Comparison of ENCODE assay signal across 10 cellular contexts in genomic region chr9:101711330-101711941, GRCh38. TPM values are rescaled to one million over a fixed set of nuclear protein-coding genes. Genes with fewer than 3 reads are reported as not detected.
A peak's percentile ranks its signal among the peaks of the same experiment; 100 is the strongest.
DNase-seq lines count a peak whose midpoint lies in the region; ATAC-seq, FAIRE-seq and TF ChIP-seq lines count a peak whose summit lies in the region.
"Had no signal": no experiment of that assay in that cellular context is flagged by ENCODE, and none has a peak within 500 bp of the region (broad histone marks: within the 10 kb centered on the region; RNA-seq: fewer than 3 reads in every experiment).

No MANE protein-coding gene starts in this region.

- peak; percentile 87 for ATAC-seq in GM21367 (IDR thresholded peaks at IDR 0.05; ENCODE audit: unreplicated experiment)
- ATAC-seq in psoas muscle = no peak
- no peak for ATAC-seq in GM18861 (IDR thresholded peaks at IDR 0.05; ENCODE audit: unreplicated experiment)

- H3K9ac ChIP-seq in Karpas-422 (ENCODE audit: low read length) (no peak overlapping the region), astrocyte (ENCODE audit: low read length) (no peak overlapping the region)

- no peaks in the 10 kb centered on the region for H3K36me3 Mint-ChIP-seq in astrocyte (ENCODE audit: low read depth, unreplicated experiment)
- no peaks in the 10 kb centered on the region for H3K36me3 Mint-ChIP-seq in CD4-positive, alpha-beta memory T cell
- H3K36me3 Mint-ChIP-seq: naive B cell had no signal

- no peak overlapping the region for H3K27ac Mint-ChIP-seq in astrocyte (ENCODE audit: unreplicated experiment)
- H3K27ac Mint-ChIP-seq in CD4-positive, alpha-beta memory T cell = no peak overlapping the region
- H3K27ac Mint-ChIP-seq: naive B cell had no signal

- H3K27ac ChIP-seq in Karpas-422 (ENCODE audit: low read length) = no peak overlapping the region
- H3K27ac ChIP-seq in astrocyte (ENCODE audit: low read depth, low read length) = no peak overlapping the region
- no peak overlapping the region for H3K27ac ChIP-seq in psoas muscle
- H3K27ac ChIP-seq in CD4-positive, alpha-beta memory T cell (ENCODE audit: low read depth, low read length) = no peak overlapping the region

- DNase-seq in GM10248 (ENCODE audit: extremely low spot score) (peak; percentile 24), Karpas-422 (peak; percentile 78), astrocyte (ENCODE audit: low read depth) (no peak), psoas muscle (no peak), NCI-H2196 treated with DMSO at 0.1 percent for 48 hours (lab: John Stamatoyannopoulos, UW; ENCODE audit: unreplicated experiment) (no peak)
- DNase-seq in CD4-positive, alpha-beta memory T cell = no peak
- DNase-seq: naive B cell had no signal

- no peaks in the 10 kb centered on the region for H3K4me1 Mint-ChIP-seq in astrocyte (ENCODE audit: low read depth, unreplicated experiment)
- H3K4me1 Mint-ChIP-seq in CD4-positive, alpha-beta memory T cell = no peaks in the 10 kb centered on the region
- H3K4me1 Mint-ChIP-seq: naive B cell had no signal

- H3K4me3 Mint-ChIP-seq in astrocyte (ENCODE audit: unreplicated experiment) = no peak overlapping the region
- no peak overlapping the region for H3K4me3 Mint-ChIP-seq in CD4-positive, alpha-beta memory T cell
- H3K4me3 Mint-ChIP-seq: naive B cell had no signal

- H3K36me3 ChIP-seq in Karpas-422 (ENCODE audit: insufficient read depth, low read length) = no peaks in the 10 kb centered on the region
- no peaks in the 10 kb centered on the region for H3K36me3 ChIP-seq in astrocyte (ENCODE audit: insufficient read depth, low read length)
- H3K36me3 ChIP-seq in psoas muscle (ENCODE audit: insufficient read depth in 1 of 2, low read depth in 1 of 2) = no peaks in the 10 kb centered on the region
- H3K36me3 ChIP-seq in CD4-positive, alpha-beta memory T cell (ENCODE audit: insufficient read depth, low read length) = no peaks in the 10 kb centered on the region

- H3K4me3 ChIP-seq in Karpas-422 (ENCODE audit: low read length) = no peak overlapping the region
- no peak overlapping the region for H3K4me3 ChIP-seq in astrocyte (ENCODE audit: insufficient read depth, low read depth, low read length)
- H3K4me3 ChIP-seq in psoas muscle = no peak overlapping the region
- no peak overlapping the region for H3K4me3 ChIP-seq in CD4-positive, alpha-beta memory T cell (ENCODE audit: low read length in 2 of 2)

- H3K27me3 ChIP-seq in Karpas-422 (ENCODE audit: low read length) (no peaks in the 10 kb centered on the region), astrocyte (ENCODE audit: insufficient read depth, low read length) (no peaks in the 10 kb centered on the region), psoas muscle (ENCODE audit: insufficient read depth in 3 of 3, low read length in 2 of 3) (peaks cover 0 to 5% (median 0%) of the 10 kb centered on the region in 3 donors)
- H3K27me3 ChIP-seq in CD4-positive, alpha-beta memory T cell (ENCODE audit: insufficient read depth, low read length) = no peaks in the 10 kb centered on the region

- intact Hi-C loops in psoas muscle (cut with DNase I) = no loop called here
- intact Hi-C loops in CD4-positive, alpha-beta memory T cell (cut with micrococcal nuclease) = no loop called here

- 89 to 92% (median 91%) methylated on average over 10 of the region's 10 CpGs for WGBS in psoas muscle, 3 donors

- CTCF ChIA-PET in GM10248 (lab: Yijun Ruan, JAX) = interaction anchor here (0.9 to 1.9 kb wide), 7 partner anchors 9 to 108 kb away, joined by 3 to 14 read pairs (median 4); no protein-coding TSS in a partner anchor
- CTCF ChIA-PET in CD4-positive, alpha-beta memory T cell (lab: Charles Lee; ENCODE audit: partially characterized antibody) = interaction anchor here (0.9 kb wide), 1 partner anchor 12 kb away, joined by 3 read pairs; no protein-coding TSS in a partner anchor

- H3K27me3 Mint-ChIP-seq in astrocyte (ENCODE audit: low read depth, unreplicated experiment) = peaks cover 20% of the 10 kb centered on the region
- H3K27me3 Mint-ChIP-seq in CD4-positive, alpha-beta memory T cell = peaks cover 9 to 10% of the 10 kb centered on the region in 2 donors

- no peaks in the 10 kb centered on the region for H3K9me2 ChIP-seq in Karpas-422 (replicated peaks; ENCODE audit: insufficient read depth, low read length)

- H3K4me1 ChIP-seq in Karpas-422 (ENCODE audit: low read length) = no peaks in the 10 kb centered on the region
- no peaks in the 10 kb centered on the region for H3K4me1 ChIP-seq in astrocyte (ENCODE audit: insufficient read depth, low read length)
- no peaks in the 10 kb centered on the region for H3K4me1 ChIP-seq in psoas muscle
- H3K4me1 ChIP-seq in CD4-positive, alpha-beta memory T cell (ENCODE audit: insufficient read depth, low read length) = no peaks in the 10 kb centered on the region

- H3K4me2 ChIP-seq in Karpas-422 (ENCODE audit: low read depth, low read length, poor library complexity, severe bottlenecking) = no peak overlapping the region
- H3K4me2 ChIP-seq in astrocyte (ENCODE audit: low read length) = no peak overlapping the region

- no peak for FAIRE-seq in astrocyte (lab: Jason Lieb, UNC)
- FAIRE-seq: TTC549 had no signal

- H3K9me3 Mint-ChIP-seq in astrocyte (ENCODE audit: unreplicated experiment) = no peaks in the 10 kb centered on the region
- no peaks in the 10 kb centered on the region for H3K9me3 Mint-ChIP-seq in CD4-positive, alpha-beta memory T cell
- H3K9me3 Mint-ChIP-seq: naive B cell had no signal

- no peaks in the 10 kb centered on the region for H4K20me1 ChIP-seq in Karpas-422 (ENCODE audit: insufficient read depth, low read depth, low read length)
- H4K20me1 ChIP-seq in astrocyte (ENCODE audit: insufficient read depth, low read length) = no peaks in the 10 kb centered on the region

- H3K79me2 ChIP-seq in Karpas-422 (ENCODE audit: low read length) (no peaks in the 10 kb centered on the region), astrocyte (ENCODE audit: insufficient read depth, low read length) (no peaks in the 10 kb centered on the region)

- H2AFZ ChIP-seq in Karpas-422 (ENCODE audit: low read length) = no peak overlapping the region
- no peak overlapping the region for H2AFZ ChIP-seq in astrocyte (ENCODE audit: low read depth, low read length)

- peak; percentile 53 for TF ChIP-seq CTCF in GM10248 (IDR thresholded peaks at IDR 0.05; ENCODE audit: control extremely low read depth, extremely low read depth, low read depth, missing control alignments)
- TF ChIP-seq CTCF in astrocyte (IDR thresholded peaks at IDR 0.05; ENCODE audit: insufficient read depth, low read depth, low read length) = peak; percentile 32
- peak; percentile 18 for TF ChIP-seq CTCF in psoas muscle (IDR thresholded peaks at IDR 0.05)

- no peaks in the 10 kb centered on the region for H3K9me3 ChIP-seq in Karpas-422 (ENCODE audit: low read length)
- no peaks in the 10 kb centered on the region for H3K9me3 ChIP-seq in astrocyte (ENCODE audit: insufficient read depth, low read depth, low read length)
- no peaks in the 10 kb centered on the region for H3K9me3 ChIP-seq in psoas muscle
- H3K9me3 ChIP-seq in CD4-positive, alpha-beta memory T cell (ENCODE audit: control insufficient read depth in 1 of 2, low read length in 2 of 2) = no peaks in the 10 kb centered on the region

- POLR2A ChIA-PET in GM10248 (lab: Yijun Ruan, JAX) = no interaction called here
- POLR2A ChIA-PET in CD4-positive, alpha-beta memory T cell (lab: Charles Lee; ENCODE audit: partially characterized antibody) = no interaction called here

RNA-seq across cellular contexts. Expression of gene GRIN3A, which starts 27.0 kb away (rescaled TPM):
- not detected in 2 replicates for total RNA-seq in Karpas-422 (2014; rRNA removed; shearing (Covaris generic); ENCODE audit: low replicate concordance)
- total RNA-seq in astrocyte (not detected in 2 replicates), psoas muscle (under 1 TPM in 1 of 4 donors, not detected in 3; 0.04 TPM)
- under 1 TPM in 1 of 3 donors, not detected in 2; 0.01 TPM for polyA plus RNA-seq in psoas muscle
- under 1 TPM in 1 of 2 experiments, not detected in 1; 0.08 TPM for total RNA-seq in CD4-positive, alpha-beta memory T cell
- polyA plus RNA-seq in CD4-positive, alpha-beta memory T cell = under 1 TPM; 0.08 to 0.12 TPM

Comparison
In these comparisons a context has a peak if more than half of its experiments do, and no peak if none do; other contexts are left out.
1. DNase-seq: peak in GM10248 (single experiment) and Karpas-422 (single experiment); none in astrocyte (single experiment), psoas muscle (0 of 2), NCI-H2196 treated with DMSO at 0.1 percent for 48 hours (single experiment) and CD4-positive, alpha-beta memory T cell (0 of 5).
2. Peak in every context shown above with its lines, with median percentiles within 50 percentile points of each other: CTCF ChIP-seq.